15 cellular contexts compared by ENCODE assay signal in genomic region chr18:55503167-55503820, GRCh38.
"Had no signal": no experiment of that assay in that cellular context is flagged by ENCODE, and none has a peak within 500 bp of the region (broad histone marks: within the 10 kb centered on the region; RNA-seq: fewer than 3 reads in every experiment).

No MANE protein-coding gene starts in this region.

- ATAC-seq: activated CD8-positive, alpha-beta memory T cell treated with anti-CD3 and anti-CD28 coated beads, Interleukin-2, amount 10 ng/mL, durations not matched to agents 7 days and 5 days; activated naive CD4-positive, alpha-beta T cell treated with anti-CD3 and anti-CD28 coated beads, Interleukin-2, amount 50 U/mL, for 72 hours; foreskin keratinocyte; stimulated activated naive CD8-positive, alpha-beta T cell treated with anti-CD3 and anti-CD28 coated beads, Interleukin-15, amount 100 ng/mL, for 72 hours had no signal

- FAIRE-seq: keratinocyte had no signal

- H3K27me3 Mint-ChIP-seq: activated CD8-positive, alpha-beta memory T cell treated with anti-CD3 and anti-CD28 coated beads, Interleukin-2, amount 10 ng/mL, durations not matched to agents 7 days and 5 days had no signal

- H3K27me3 ChIP-seq: breast epithelium, foreskin keratinocyte, ovary had no signal

- H3K27ac ChIP-seq: breast epithelium, foreskin keratinocyte, ovary, thoracic aorta had no signal

- H3K4me3 ChIP-seq: breast epithelium, ovary, thoracic aorta had no signal

- H3K4me1 ChIP-seq: breast epithelium had no signal

- H3K27ac Mint-ChIP-seq: activated CD8-positive, alpha-beta memory T cell treated with anti-CD3 and anti-CD28 coated beads, Interleukin-2, amount 10 ng/mL, durations not matched to agents 7 days and 5 days; activated naive CD4-positive, alpha-beta T cell treated with anti-CD3 and anti-CD28 coated beads, Interleukin-2, amount 50 U/mL, for 72 hours; activated T-cell treated with anti-CD3 and anti-CD28 coated beads, Interleukin-2, amount 50 U/mL, for 24 hours; stimulated activated naive CD8-positive, alpha-beta T cell treated with anti-CD3 and anti-CD28 coated beads, Interleukin-15, amount 100 ng/mL, for 72 hours had no signal

- H3K36me3 ChIP-seq: breast epithelium, ovary, thoracic aorta had no signal

- H3K4me1 Mint-ChIP-seq: activated CD8-positive, alpha-beta memory T cell treated with anti-CD3 and anti-CD28 coated beads, Interleukin-2, amount 10 ng/mL, durations not matched to agents 7 days and 5 days had no signal

- H3K9me3 Mint-ChIP-seq: activated naive CD4-positive, alpha-beta T cell treated with anti-CD3 and anti-CD28 coated beads, Interleukin-2, amount 50 U/mL, for 72 hours; activated T-cell treated with anti-CD3 and anti-CD28 coated beads, Interleukin-2, amount 50 U/mL, for 24 hours; stimulated activated naive CD8-positive, alpha-beta T cell treated with anti-CD3 and anti-CD28 coated beads, Interleukin-15, amount 100 ng/mL, for 72 hours had no signal

- H3K9me3 ChIP-seq: breast epithelium, ovary, thoracic aorta had no signal

- H3K36me3 Mint-ChIP-seq: activated CD8-positive, alpha-beta memory T cell treated with anti-CD3 and anti-CD28 coated beads, Interleukin-2, amount 10 ng/mL, durations not matched to agents 7 days and 5 days; activated naive CD4-positive, alpha-beta T cell treated with anti-CD3 and anti-CD28 coated beads, Interleukin-2, amount 50 U/mL, for 72 hours had no signal

- DNase-seq: activated CD4-positive, alpha-beta T cell treated with anti-CD3 and anti-CD28 coated beads, Interleukin-2, amount 50 U/mL, for 4 hours; activated CD8-positive, alpha-beta memory T cell treated with anti-CD3 and anti-CD28 coated beads, Interleukin-2, amount 10 ng/mL, durations not matched to agents 7 days and 5 days; activated effector memory CD4-positive, alpha-beta T cell treated with Interleukin-2 at 50 U/mL for 16 hours; activated T-cell treated with anti-CD3 and anti-CD28 coated beads, Interleukin-2, amount 50 U/mL, for 24 hours; amygdala; foreskin keratinocyte; head of caudate nucleus; ovary; stimulated activated CD4-positive, alpha-beta T cell treated with anti-CD3 and anti-CD28 coated beads, Interleukin-15, amount 100 ng/mL, for 24 hours; stimulated activated CD4-positive, alpha-beta T cell treated with anti-CD3 and anti-CD28 coated beads, Interleukin-4, amount 100 ng/mL, for 24 hours; stimulated activated naive CD8-positive, alpha-beta T cell treated with anti-CD3 and anti-CD28 coated beads, Interleukin-15, amount 100 ng/mL, for 72 hours had no signal

- H3K4me3 Mint-ChIP-seq: activated CD8-positive, alpha-beta memory T cell treated with anti-CD3 and anti-CD28 coated beads, Interleukin-2, amount 10 ng/mL, durations not matched to agents 7 days and 5 days; activated T-cell treated with anti-CD3 and anti-CD28 coated beads, Interleukin-2, amount 50 U/mL, for 24 hours; stimulated activated naive CD8-positive, alpha-beta T cell treated with anti-CD3 and anti-CD28 coated beads, Interleukin-15, amount 100 ng/mL, for 72 hours had no signal
